6 cellular contexts compared by ENCODE assay signal in the genomic region with DNA sequence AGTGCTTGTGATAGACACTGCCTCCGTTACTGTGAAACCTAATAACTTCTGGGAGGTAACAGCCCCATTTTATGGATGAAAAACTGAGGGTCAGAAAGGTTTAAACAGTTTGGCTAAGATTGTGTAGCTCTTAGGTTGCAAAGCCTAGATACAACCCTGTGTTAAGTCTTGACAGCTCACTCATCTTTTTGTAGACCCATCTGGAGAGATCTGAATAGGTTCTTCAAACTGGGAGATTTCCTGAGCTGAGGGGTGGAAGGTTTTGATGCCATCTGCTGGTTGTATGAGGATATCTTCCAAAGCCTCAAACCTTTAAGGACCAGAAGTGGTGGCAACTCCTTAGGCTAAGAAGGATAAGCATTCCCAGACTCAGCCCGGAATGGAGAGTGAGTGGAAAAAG. TPM values are rescaled to one million over a fixed set of nuclear protein-coding genes. Genes with fewer than 3 reads are reported as not detected.
DNase-seq lines count a peak whose midpoint lies in the region; TF ChIP-seq lines count a peak whose summit lies in the region.

No MANE protein-coding gene starts in this region.

- peak overlapping the region in 1 of 2 donors; percentile 9 for H3K27ac ChIP-seq in breast epithelium

- TF ChIP-seq CTCF in GM12874 (IDR thresholded peaks at IDR 0.05; ENCODE audit: insufficient read depth, low read depth, low read length) (peak; percentile 46), breast epithelium (IDR thresholded peaks at IDR 0.05) (peak; percentile 31 to 53 (median 44)), progenitor cell of endocrine pancreas (IDR thresholded peaks at IDR 0.05; ENCODE audit: unreplicated experiment) (peak; percentile 47)

- H3K36me3 Mint-ChIP-seq in progenitor cell of endocrine pancreas (ENCODE audit: insufficient read depth) = peaks cover 12% of the 10 kb centered on the region

- H3K27me3 Mint-ChIP-seq in progenitor cell of endocrine pancreas = no peaks in the 10 kb centered on the region

- H3K9me3 ChIP-seq in breast epithelium = no peaks in the 10 kb centered on the region

- no peaks in the 10 kb centered on the region for H3K27me3 ChIP-seq in breast epithelium

- peak; percentile 24 for DNase-seq in NCI-H1105 treated with DMSO at 0.1 percent for 48 hours (lab: John Stamatoyannopoulos, UW)
- DNase-seq in breast epithelium (ENCODE audit: low spot score in 2 of 2) = no peak
- no peak for DNase-seq in progenitor cell of endocrine pancreas (ENCODE audit: low spot score, unreplicated experiment)
- no peak for DNase-seq in HPDE6-E6E7 (ENCODE audit: extremely low spot score)
- DNase-seq in stimulated activated CD4-positive, alpha-beta T cell treated with anti-CD3 and anti-CD28 coated beads, Interleukin-2, amount 100 ng/mL, for 48 hours = no peak

- H3K27ac Mint-ChIP-seq in progenitor cell of endocrine pancreas = peak overlapping the region; percentile 98

- no peak overlapping the region for H3K4me3 ChIP-seq in breast epithelium

- TF ChIP-seq POLR2A in breast epithelium (IDR thresholded peaks at IDR 0.05) = no peak

- peaks cover 58% of the 10 kb centered on the region for H3K4me1 Mint-ChIP-seq in progenitor cell of endocrine pancreas (ENCODE audit: low read depth)

- no peaks in the 10 kb centered on the region for H3K36me3 ChIP-seq in breast epithelium

- intact Hi-C loops in breast epithelium (cut with DNase I; ENCODE audit: low total_unique reads) = no loop called here

- H3K4me3 Mint-ChIP-seq in progenitor cell of endocrine pancreas (ENCODE audit: low read depth) = peak overlapping the region; percentile 98

- H3K9me3 Mint-ChIP-seq in progenitor cell of endocrine pancreas (ENCODE audit: low read depth) = no peaks in the 10 kb centered on the region

- peaks cover 0 to 9% of the 10 kb centered on the region in 2 donors for H3K4me1 ChIP-seq in breast epithelium

RNA-seq across cellular contexts. Expression of a gene that starts 8.3 kb away (rescaled TPM):
- total RNA-seq in breast epithelium = 1 to 10 TPM; 1.1 to 2.3 (median 2.0) TPM
- 0.22 TPM in 2 replicates for total RNA-seq in progenitor cell of endocrine pancreas

RNA-seq across cellular contexts. Expression of a gene that starts 16.1 kb away (rescaled TPM):
- total RNA-seq in breast epithelium = 10 to 100 TPM; 15.4 to 17.7 (median 17.7) TPM
- 22.0 and 22.2 TPM in 2 replicates for total RNA-seq in progenitor cell of endocrine pancreas

RNA-seq across cellular contexts. Expression of a gene that starts 26.5 kb away (rescaled TPM):
- total RNA-seq in breast epithelium (10 to 100 TPM; 39.3 to 50.2 (median 39.8) TPM), progenitor cell of endocrine pancreas (56.7 and 60.1 TPM in 2 replicates)

RNA-seq across cellular contexts. Expression of a gene that starts 43.9 kb away (rescaled TPM):
- total RNA-seq in breast epithelium (100 to 1,000 TPM; 421 to 823 (median 479) TPM), progenitor cell of endocrine pancreas (190 and 196 TPM in 2 replicates)
